2 cellular contexts compared by ENCODE assay signal in the genomic region with DNA sequence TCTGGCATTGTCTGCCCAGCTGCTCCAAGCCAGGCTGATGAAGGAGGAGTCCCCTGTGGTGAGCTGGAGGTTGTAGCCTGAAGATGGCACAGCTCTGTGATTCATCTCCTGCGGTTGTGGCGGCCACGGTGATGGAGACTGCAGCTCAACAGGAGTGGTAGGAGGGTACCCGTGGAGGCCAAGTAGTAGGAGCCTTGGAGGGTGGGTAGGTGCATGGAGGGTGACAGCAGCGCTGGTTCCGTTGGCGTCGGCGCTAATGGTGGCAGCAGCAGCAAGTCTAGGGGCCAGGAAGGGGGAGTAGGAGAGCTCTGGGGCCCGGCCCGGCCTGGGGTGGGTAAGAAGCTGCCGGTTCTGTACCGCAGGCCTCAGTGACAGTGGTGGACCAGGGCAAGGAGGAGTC.
TF ChIP-seq lines count a peak whose summit lies in the region.

No MANE protein-coding gene starts in this region.

TF ChIP-seq in HEK293, 187 proteins besides CTCF, POLR2A, EP300 and RAD21:
- no peak for TF ChIP-seq ZNF473 (tag by site-specific recombination; IDR thresholded peaks at IDR 0.05)
- TF ChIP-seq ZNF211 (tag by site-specific recombination; IDR thresholded peaks at IDR 0.05; ENCODE audit: low read depth), result no peak
- TF ChIP-seq ZSCAN16 (tag by site-specific recombination; IDR thresholded peaks at IDR 0.05), result no peak
- TF ChIP-seq, protein P1, sequence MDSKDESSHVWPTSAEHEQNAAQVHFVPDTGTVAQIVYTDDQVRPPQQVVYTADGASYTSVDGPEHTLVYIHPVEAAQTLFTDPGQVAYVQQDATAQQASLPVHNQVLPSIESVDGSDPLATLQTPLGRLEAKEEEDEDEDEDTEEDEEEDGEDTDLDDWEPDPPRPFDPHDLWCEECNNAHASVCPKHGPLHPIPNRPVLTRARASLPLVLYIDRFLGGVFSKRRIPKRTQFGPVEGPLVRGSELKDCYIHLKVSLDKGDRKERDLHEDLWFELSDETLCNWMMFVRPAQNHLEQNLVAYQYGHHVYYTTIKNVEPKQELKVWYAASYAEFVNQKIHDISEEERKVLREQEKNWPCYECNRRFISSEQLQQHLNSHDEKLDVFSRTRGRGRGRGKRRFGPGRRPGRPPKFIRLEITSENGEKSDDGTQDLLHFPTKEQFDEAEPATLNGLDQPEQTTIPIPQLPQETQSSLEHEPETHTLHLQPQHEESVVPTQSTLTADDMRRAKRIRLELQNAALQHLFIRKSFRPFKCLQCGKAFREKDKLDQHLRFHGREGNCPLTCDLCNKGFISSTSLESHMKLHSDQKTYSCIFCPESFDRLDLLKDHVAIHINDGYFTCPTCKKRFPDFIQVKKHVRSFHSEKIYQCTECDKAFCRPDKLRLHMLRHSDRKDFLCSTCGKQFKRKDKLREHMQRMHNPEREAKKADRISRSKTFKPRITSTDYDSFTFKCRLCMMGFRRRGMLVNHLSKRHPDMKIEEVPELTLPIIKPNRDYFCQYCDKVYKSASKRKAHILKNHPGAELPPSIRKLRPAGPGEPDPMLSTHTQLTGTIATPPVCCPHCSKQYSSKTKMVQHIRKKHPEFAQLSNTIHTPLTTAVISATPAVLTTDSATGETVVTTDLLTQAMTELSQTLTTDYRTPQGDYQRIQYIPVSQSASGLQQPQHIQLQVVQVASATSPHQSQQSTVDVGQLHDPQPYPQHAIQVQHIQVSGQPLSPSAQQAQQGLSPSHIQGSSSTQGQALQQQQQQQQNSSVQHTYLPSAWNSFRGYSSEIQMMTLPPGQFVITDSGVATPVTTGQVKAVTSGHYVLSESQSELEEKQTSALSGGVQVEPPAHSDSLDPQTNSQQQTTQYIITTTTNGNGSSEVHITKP (tag by site-specific recombination; IDR thresholded peaks at IDR 0.05), result no peak
- TF ChIP-seq ZNF280D (tag by site-specific recombination; IDR thresholded peaks at IDR 0.05), result no peak
- TF ChIP-seq, protein P2, sequence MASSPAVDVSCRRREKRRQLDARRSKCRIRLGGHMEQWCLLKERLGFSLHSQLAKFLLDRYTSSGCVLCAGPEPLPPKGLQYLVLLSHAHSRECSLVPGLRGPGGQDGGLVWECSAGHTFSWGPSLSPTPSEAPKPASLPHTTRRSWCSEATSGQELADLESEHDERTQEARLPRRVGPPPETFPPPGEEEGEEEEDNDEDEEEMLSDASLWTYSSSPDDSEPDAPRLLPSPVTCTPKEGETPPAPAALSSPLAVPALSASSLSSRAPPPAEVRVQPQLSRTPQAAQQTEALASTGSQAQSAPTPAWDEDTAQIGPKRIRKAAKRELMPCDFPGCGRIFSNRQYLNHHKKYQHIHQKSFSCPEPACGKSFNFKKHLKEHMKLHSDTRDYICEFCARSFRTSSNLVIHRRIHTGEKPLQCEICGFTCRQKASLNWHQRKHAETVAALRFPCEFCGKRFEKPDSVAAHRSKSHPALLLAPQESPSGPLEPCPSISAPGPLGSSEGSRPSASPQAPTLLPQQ (tag by site-specific recombination; IDR thresholded peaks at IDR 0.05), result no peak
- no peak for TF ChIP-seq KLF10 (tag by site-specific recombination; IDR thresholded peaks at IDR 0.05)
- no peak for TF ChIP-seq ZEB2 (tag by site-specific recombination; IDR thresholded peaks at IDR 0.05)
- no peak for TF ChIP-seq ZNF529 (tag by site-specific recombination; IDR thresholded peaks at IDR 0.05; ENCODE audit: insufficient replicate concordance)
- no peak for TF ChIP-seq KLF7 (tag by site-specific recombination; IDR thresholded peaks at IDR 0.05; ENCODE audit: borderline replicate concordance)
- no peak for TF ChIP-seq SCRT1 (tag by site-specific recombination; IDR thresholded peaks at IDR 0.05; ENCODE audit: borderline replicate concordance)
- TF ChIP-seq ZNF677 (tag by site-specific recombination; IDR thresholded peaks at IDR 0.05), result no peak
- no peak for TF ChIP-seq ZFP3 (tag by site-specific recombination; IDR thresholded peaks at IDR 0.05; ENCODE audit: low read depth)
- no peak for TF ChIP-seq ZNF585B (tag by site-specific recombination; IDR thresholded peaks at IDR 0.05)
- TF ChIP-seq ZNF404 (tag by site-specific recombination; IDR thresholded peaks at IDR 0.05), result no peak

TF ChIP-seq in K562, 482 proteins besides CTCF, POLR2A, EP300 and RAD21:
- no peak for TF ChIP-seq KAT8 (IDR thresholded peaks at IDR 0.05; ENCODE audit: low read depth)
- TF ChIP-seq ZBTB7A (IDR thresholded peaks at IDR 0.05; ENCODE audit: borderline replicate concordance, control insufficient read depth, low read depth, low read length), result no peak
- TF ChIP-seq NELFE (IDR thresholded peaks at IDR 0.05; ENCODE audit: insufficient read depth, insufficient read length), result no peak
- TF ChIP-seq RBFOX2 (IDR thresholded peaks at IDR 0.05; ENCODE audit: low read depth, low read length), result peak; percentile 45; the same call in 1 of the 2 replicates
